ENCODE assay signal across 22 cellular contexts in genomic region chr1:48052923-48053291, GRCh38. TPM values are rescaled to one million over a fixed set of nuclear protein-coding genes. Genes with fewer than 3 reads are reported as not detected.
"Had no signal": no experiment of that assay in that cellular context is flagged by ENCODE, and none has a peak within 500 bp of the region (broad histone marks: within the 10 kb centered on the region; RNA-seq: fewer than 3 reads in every experiment).

No MANE protein-coding gene starts in this region.

- H3K27ac ChIP-seq: adrenal gland, heart right ventricle, left ventricle myocardium inferior, neutrophil, parathyroid adenoma, SJSA1 had no signal

- DNase-seq: activated CD4-positive, alpha-beta T cell treated with anti-CD3 and anti-CD28 coated beads, Interleukin-2, amount 50 U/mL, for 4 hours; activated gamma-delta T cell treated with Interleukin-2 at 50 U/mL for 16 hours; activated T-cell treated with anti-CD3 and anti-CD28 coated beads, Interleukin-2, amount 50 U/mL, for 72 hours; adrenal gland; central memory CD4-positive, alpha-beta T cell; effector CD8-positive, alpha-beta T cell; heart right ventricle; immature natural killer cell; left ventricle myocardium inferior; natural killer cell; stimulated activated CD4-positive, alpha-beta T cell treated with anti-CD3 and anti-CD28 coated beads, Interleukin-12 subunit alpha, Interleukin-12 subunit beta, amount 100 ng/mL, for 4 hours; stimulated activated CD4-positive, alpha-beta T cell treated with anti-CD3 and anti-CD28 coated beads, Interleukin-1b, Interleukin-23, amount 100 ng/mL, for 48 hours; stimulated activated CD8-positive, alpha-beta memory T cell treated with anti-CD3 and anti-CD28 coated beads, Interleukin-4, amount 100 ng/mL, for 48 hours; stimulated activated naive CD4-positive, alpha-beta T cell; trophoblast cell had no signal

- H3K4me3 ChIP-seq: adrenal gland, heart right ventricle, left ventricle myocardium inferior, SJSA1 had no signal

- H3K36me3 ChIP-seq: adrenal gland, heart right ventricle, left ventricle myocardium inferior, neutrophil, SJSA1 had no signal

- H3K79me2 ChIP-seq: parathyroid adenoma had no signal

- ATAC-seq: activated naive CD4-positive, alpha-beta T cell treated with anti-CD3 and anti-CD28 coated beads, Interleukin-2, amount 50 U/mL, for 72 hours; activated T-cell treated with anti-CD3 and anti-CD28 coated beads, Interleukin-2, amount 50 U/mL, for 72 hours; esophagus mucosa; natural killer cell had no signal

- H3K4me1 ChIP-seq: adrenal gland, parathyroid adenoma had no signal

- H3K27me3 ChIP-seq: adrenal gland had no signal

- H3K9me3 ChIP-seq: adrenal gland, heart right ventricle, left ventricle myocardium inferior, neutrophil, SJSA1 had no signal

- H2AFZ ChIP-seq: parathyroid adenoma had no signal

RNA-seq across cellular contexts. Expression of gene TRABD2B, which starts 55.7 kb away (rescaled TPM):
- total RNA-seq: activated CD8-positive, alpha-beta memory T cell treated with anti-CD3 and anti-CD28 coated beads for 36 hours; activated naive CD4-positive, alpha-beta T cell treated with anti-CD3 and anti-CD28 coated beads, Interleukin-2, amount 50 U/mL, for 72 hours; activated T-cell treated with anti-CD3 and anti-CD28 coated beads, Interleukin-2, amount 50 U/mL, for 72 hours; natural killer cell; T-helper 2 cell treated with Interferon-gamma antibody and Interleukin-4, amounts not matched to agents 100 ng/mL and 5 ng/mL, for 36 hours had no signal
- polyA plus RNA-seq: immature natural killer cell had no signal
